Comparison of ENCODE assay signal across 1 cellular context in genomic region chr13:73096173-73097117, GRCh38.
TF ChIP-seq lines count a peak whose summit lies in the region.

No MANE protein-coding gene starts in this region.

TF ChIP-seq in IMR-90, 13 proteins besides CTCF, POLR2A, EP300 and RAD21:
- TF ChIP-seq MAZ (IDR thresholded peaks at IDR 0.05; ENCODE audit: borderline replicate concordance, low read depth, low read length), result no peak
- no peak for TF ChIP-seq SMC3 (IDR thresholded peaks at IDR 0.05; ENCODE audit: low read depth, low read length)
- TF ChIP-seq CHD1 (IDR thresholded peaks at IDR 0.05; ENCODE audit: low read depth, low read length), result no peak
- TF ChIP-seq CEBPB (IDR thresholded peaks at IDR 0.05; ENCODE audit: low read depth, low read length), result no peak
- TF ChIP-seq, protein P1, sequence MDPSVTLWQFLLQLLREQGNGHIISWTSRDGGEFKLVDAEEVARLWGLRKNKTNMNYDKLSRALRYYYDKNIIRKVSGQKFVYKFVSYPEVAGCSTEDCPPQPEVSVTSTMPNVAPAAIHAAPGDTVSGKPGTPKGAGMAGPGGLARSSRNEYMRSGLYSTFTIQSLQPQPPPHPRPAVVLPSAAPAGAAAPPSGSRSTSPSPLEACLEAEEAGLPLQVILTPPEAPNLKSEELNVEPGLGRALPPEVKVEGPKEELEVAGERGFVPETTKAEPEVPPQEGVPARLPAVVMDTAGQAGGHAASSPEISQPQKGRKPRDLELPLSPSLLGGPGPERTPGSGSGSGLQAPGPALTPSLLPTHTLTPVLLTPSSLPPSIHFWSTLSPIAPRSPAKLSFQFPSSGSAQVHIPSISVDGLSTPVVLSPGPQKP (IDR thresholded peaks at IDR 0.05; ENCODE audit: borderline replicate concordance, low read depth, low read length), result no peak
- no peak for TF ChIP-seq USF2 (IDR thresholded peaks at IDR 0.05; ENCODE audit: low read depth, low read length)
- no peak for TF ChIP-seq NFE2L2 (IDR thresholded peaks at IDR 0.05; ENCODE audit: low read depth, low read length)
- TF ChIP-seq FOS (IDR thresholded peaks at IDR 0.05; ENCODE audit: low read depth, low read length), result no peak
- TF ChIP-seq RCOR1 (IDR thresholded peaks at IDR 0.05; ENCODE audit: insufficient replicate concordance, low read length), result no peak
- no peak for TF ChIP-seq BHLHE40 (IDR thresholded peaks at IDR 0.05; ENCODE audit: low read depth, low read length)
- no peak for TF ChIP-seq MAFK (IDR thresholded peaks at IDR 0.05; ENCODE audit: low read depth, low read length)
- TF ChIP-seq MXI1 (IDR thresholded peaks at IDR 0.05; ENCODE audit: borderline replicate concordance, low read depth, low read length), result no peak
- TF ChIP-seq RFX5 (IDR thresholded peaks at IDR 0.05; ENCODE audit: low read depth, low read length), result no peak
